ENCODE assay signal across 9 cellular contexts in the genomic region with DNA sequence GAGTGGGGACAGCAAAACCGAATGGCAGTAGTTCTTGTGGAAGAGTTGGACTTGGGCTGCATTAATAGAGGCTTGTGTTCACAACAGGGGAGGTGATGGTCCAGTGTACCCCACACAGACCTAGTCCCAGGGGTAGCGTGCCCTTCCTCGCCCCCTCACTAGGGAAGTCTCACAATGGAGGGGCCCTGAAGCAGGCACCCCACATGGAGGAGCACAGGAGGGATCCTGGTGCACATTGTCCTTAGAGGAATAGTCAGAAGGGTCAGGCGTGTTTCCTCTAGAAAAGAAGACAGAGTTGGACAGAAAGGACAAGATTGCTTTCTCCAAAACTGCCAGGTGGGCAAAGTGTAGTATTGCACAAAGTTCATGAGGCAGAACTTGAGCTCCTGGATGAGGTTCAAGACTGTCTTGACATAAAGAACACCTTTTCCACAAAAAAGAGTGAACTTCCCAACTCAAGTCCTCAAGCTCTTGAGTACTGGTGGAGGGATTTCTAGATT. TPM values are rescaled to one million over a fixed set of nuclear protein-coding genes. Genes with fewer than 3 reads are reported as not detected.
A peak's percentile ranks its signal among the peaks of the same experiment; 100 is the strongest.
DNase-seq lines count a peak whose midpoint lies in the region; ATAC-seq, FAIRE-seq and TF ChIP-seq lines count a peak whose summit lies in the region.
"Had no signal": no experiment of that assay in that cellular context is flagged by ENCODE, and none has a peak within 500 bp of the region (broad histone marks: within the 10 kb centered on the region; RNA-seq: fewer than 3 reads in every experiment).

No MANE protein-coding gene starts in this region.

- no peaks in the 10 kb centered on the region for H3K79me1 ChIP-seq in H9 (ENCODE audit: insufficient read depth, low read depth, low read length, poor library complexity, severe bottlenecking)

- no peak overlapping the region for H4K8ac ChIP-seq in H9 (replicated peaks; ENCODE audit: insufficient read length, low read depth, low read length)

- H3K4me1 ChIP-seq in H9 (ENCODE audit: insufficient read depth, low read length), result no peaks in the 10 kb centered on the region; the same call in 1 of the 2 replicates
- H3K4me1 ChIP-seq in PC-9 (replicated peaks; ENCODE audit: insufficient read depth), result peaks cover 66% of the 10 kb centered on the region
- H3K4me1 ChIP-seq in endothelial cell of umbilical vein (ENCODE audit: control insufficient read depth, extremely low read depth, insufficient read depth, low read length), result peaks cover 26% of the 10 kb centered on the region

- BruUV-seq in PC-9 (replicated peaks; lab: Mats Ljungman, UMichigan) (no TSS peak), endothelial cell of umbilical vein (replicated peaks; lab: Mats Ljungman, UMichigan) (no TSS peak)

- no peak overlapping the region for H3T11ph ChIP-seq in H9 (ENCODE audit: low read length)

- intact Hi-C loops in PC-9 (cut with micrococcal nuclease; ENCODE audit: unreplicated experiment), result loop anchor here (10.0 kb wide), 1 partner anchor 144 kb away; no protein-coding TSS in a partner anchor
- intact Hi-C loops in endothelial cell of umbilical vein (cut with micrococcal nuclease), result loop anchor here (5.0 to 10.0 kb wide), 2 partner anchors 134 to 501 kb away; partner anchors contain the start of gene ATP2B4
- intact Hi-C loops in sciatic nerve (cut with DNase I), result loop anchor here (10.0 kb wide), 1 partner anchor 54 kb away; the partner anchor contains the start of gene SOX13

- dilution Hi-C loops in endothelial cell of umbilical vein (cut with MboI; ENCODE audit: extremely low pct_ligation_motif_present, low sequenced_read_pairs), result loop anchor here (25.0 kb wide), 1 partner anchor 266 kb away; the partner anchor contains the start of gene SNRPE

- H3K27me3 ChIP-seq in H9 (ENCODE audit: insufficient read depth, low read length) (no peaks in the 10 kb centered on the region), PC-9 (ENCODE audit: insufficient read depth, low read depth) (no peaks in the 10 kb centered on the region), endothelial cell of umbilical vein (ENCODE audit: control insufficient read depth in 2 of 2, insufficient read depth in 2 of 2, low read length in 2 of 2) (no peaks in the 10 kb centered on the region)

- H3K23ac ChIP-seq in H9 (ENCODE audit: insufficient read length, low read depth, low read length), result no peak overlapping the region

- peaks cover 21 to 63% (median 34%) of the 10 kb centered on the region in 3 experiments; a peak in 6 of 7 replicates for H3K36me3 Mint-ChIP-seq in H9 (ENCODE audit: insufficient read depth in 1 of 3, low read depth in 3 of 3)

- no peak overlapping the region for H2AK5ac ChIP-seq in H9 (ENCODE audit: insufficient read length, low read length)

- no peak overlapping the region for H3K18ac ChIP-seq in H9 (ENCODE audit: insufficient read length, low read depth, low read length)

- peaks cover 4% of the 10 kb centered on the region for H3K23me2 ChIP-seq in H9 (ENCODE audit: insufficient read length, low read depth, low read length, poor library complexity, severe bottlenecking)

- no peak overlapping the region for H2BK5ac ChIP-seq in H9 (ENCODE audit: insufficient read length, low read length)

- no peak for TF ChIP-seq POLR2A in endothelial cell of umbilical vein (IDR thresholded peaks at IDR 0.05; ENCODE audit: low read depth, low read length)

- no peak overlapping the region for H3K4me3 ChIP-seq in PC-9
- H3K4me3 ChIP-seq in endothelial cell of umbilical vein (replicated peaks in 1 of 3; ENCODE audit: insufficient read depth in 1 of 3, low read depth in 1 of 3, low read length in 3 of 3), result no peak overlapping the region

- H2AFZ ChIP-seq in H9 (ENCODE audit: low read length) (no peak overlapping the region), PC-9 (no peak overlapping the region), endothelial cell of umbilical vein (ENCODE audit: low read depth, low read length) (no peak overlapping the region)

- H2BK120ac ChIP-seq in H9 (ENCODE audit: low read depth, low read length, poor library complexity, severe bottlenecking), result no peak overlapping the region

- no peaks in the 10 kb centered on the region; a peak in 1 of 5 replicates for H3K9me3 Mint-ChIP-seq in H9

- peak overlapping the region in 1 of 2 experiments; percentile 55; a peak in 2 of 5 replicates for H3K4me3 Mint-ChIP-seq in H9

- H3K9me3 ChIP-seq in H9 (ENCODE audit: control insufficient read depth, low read depth, low read length), result no peaks in the 10 kb centered on the region
- no peaks in the 10 kb centered on the region for H3K9me3 ChIP-seq in PC-9 (ENCODE audit: insufficient read depth, low read depth)
- H3K9me3 ChIP-seq in endothelial cell of umbilical vein (replicated peaks; ENCODE audit: control insufficient read depth, insufficient read depth, low read length), result no peaks in the 10 kb centered on the region

- CTCF ChIA-PET in PC-9 (lab: Charles Lee) (interaction anchor here (1.3 to 2.7 kb wide), 3 partner anchors 24 to 258 kb away, joined by 3 to 30 read pairs (median 10); no protein-coding TSS in a partner anchor), endothelial cell of umbilical vein (lab: Charles Lee) (interaction anchor here (0.7 to 19.0 kb wide), 41 partner anchors 8 to 299 kb away, joined by 3 to 903 read pairs (median 5); partner anchors contain the start of genes ETNK2, SNRPE and SOX13)

- no peak overlapping the region for H3K4ac ChIP-seq in H9 (ENCODE audit: low read depth, low read length)

- H3K36me3 ChIP-seq in PC-9 (ENCODE audit: low read depth) (peaks cover 13% of the 10 kb centered on the region), endothelial cell of umbilical vein (ENCODE audit: control insufficient read depth in 2 of 2, extremely low read depth in 1 of 2, insufficient read depth in 2 of 2, low read length in 2 of 2) (peaks cover 0 to 22% of the 10 kb centered on the region in 2 experiments)

- H3F3A ChIP-seq in PC-9 (ENCODE audit: insufficient read depth, low read depth), result peaks cover 74% of the 10 kb centered on the region

- H4K5ac ChIP-seq in H9 (ENCODE audit: insufficient read length, low read depth, low read length), result no peak overlapping the region

- no peak overlapping the region for H2BK12ac ChIP-seq in H9 (ENCODE audit: insufficient read length, low read depth, low read length)

- H3K14ac ChIP-seq in H9 (ENCODE audit: insufficient read depth, low read length), result no peak overlapping the region

- H2BK20ac ChIP-seq in H9 (ENCODE audit: low read depth, low read length, poor library complexity, severe bottlenecking), result no peak overlapping the region

- no peaks in the 10 kb centered on the region for H3K9me2 ChIP-seq in PC-9 (ENCODE audit: insufficient read depth)

- no peak for TF ChIP-seq CTCF in H9 (conservative IDR thresholded peaks at IDR 0.05)
- TF ChIP-seq CTCF in PC-9 (conservative IDR thresholded peaks at IDR 0.05), result no peak
- TF ChIP-seq CTCF in endothelial cell of umbilical vein (IDR thresholded peaks at IDR 0.05; ENCODE audit: extremely low read depth in 1 of 2, insufficient read depth in 1 of 2, low read depth in 1 of 2, low read length in 2 of 2), result no peak
- no peak for TF ChIP-seq CTCF in omental fat pad (IDR thresholded peaks at IDR 0.05)

- no peak for DNase-seq in H9
- DNase-seq in PC-9, result no peak
- DNase-seq in endothelial cell of umbilical vein (ENCODE audit: low read depth, low spot score), result no peak
- no peak for DNase-seq in sciatic nerve (ENCODE audit: low spot score)
- DNase-seq in omental fat pad (ENCODE audit: low spot score), result no peak
- no peak for DNase-seq in mucosa of gallbladder (ENCODE audit: low spot score)

- H3K56ac ChIP-seq in H9 (ENCODE audit: insufficient read length, low read depth, low read length), result no peak overlapping the region

- ATAC-seq in sciatic nerve (peak; percentile 1), GM21717 (IDR thresholded peaks at IDR 0.05; ENCODE audit: unreplicated experiment) (no peak), omental fat pad (ENCODE audit: low FRiP score) (no peak), GM18517 (IDR thresholded peaks at IDR 0.05; ENCODE audit: unreplicated experiment) (no peak)

- H3K4me1 Mint-ChIP-seq in H9, result peaks cover 37 to 40% of the 10 kb centered on the region in 2 experiments

- POLR2A ChIA-PET in PC-9 (lab: Charles Lee; ENCODE audit: unreplicated experiment) (interaction anchor here (0.6 kb wide), 1 partner anchor 268 kb away, joined by 6 read pairs; no protein-coding TSS in a partner anchor), endothelial cell of umbilical vein (lab: Charles Lee) (interaction anchor here (0.5 to 1.5 kb wide), 3 partner anchors 255 to 270 kb away, joined by 4 to 11 read pairs (median 5); no protein-coding TSS in a partner anchor)

- WGBS in H9 (ENCODE audit: extremely low coverage, insufficient read length, low lambda C conversion rate), result no CpG with 5 or more reads among the region's 4 CpGs

- no peaks in the 10 kb centered on the region for H3K9me1 ChIP-seq in endothelial cell of umbilical vein (replicated peaks; ENCODE audit: control insufficient read depth, extremely low read depth, insufficient read depth, low read length)

- H3K27ac ChIP-seq in H9 (ENCODE audit: insufficient read length, low read depth, low read length), result no peak overlapping the region
- H3K27ac ChIP-seq in PC-9, result peak overlapping the region; percentile 80; the same call in 1 of the 2 replicates
- no peak overlapping the region for H3K27ac ChIP-seq in endothelial cell of umbilical vein (ENCODE audit: insufficient read depth, low read depth, low read length)

- H3K9ac ChIP-seq in H9 (ENCODE audit: extremely low read depth, insufficient read length, low read length) (no peak overlapping the region), endothelial cell of umbilical vein (replicated peaks; ENCODE audit: extremely low read depth, insufficient read depth, low read length) (no peak overlapping the region)

- H4K20me1 ChIP-seq in H9 (ENCODE audit: control insufficient read depth, insufficient read depth, insufficient read length) (no peaks in the 10 kb centered on the region), PC-9 (ENCODE audit: insufficient read depth) (no peaks in the 10 kb centered on the region), endothelial cell of umbilical vein (replicated peaks; ENCODE audit: control insufficient read depth, extremely low read depth, insufficient read depth, low read length) (no peaks in the 10 kb centered on the region)

- H4K91ac ChIP-seq in H9 (ENCODE audit: insufficient read length, low read depth, low read length), result no peak overlapping the region

- no peak overlapping the region for H3K4me2 ChIP-seq in H9 (ENCODE audit: insufficient read depth, insufficient read length, low read length)
- H3K4me2 ChIP-seq in PC-9, result no peak overlapping the region; the same call in 1 of the 2 replicates
- H3K4me2 ChIP-seq in endothelial cell of umbilical vein (ENCODE audit: insufficient read depth, low read length), result no peak overlapping the region

- H2BK15ac ChIP-seq in H9 (ENCODE audit: low read depth, low read length), result no peak overlapping the region

- H3K27ac Mint-ChIP-seq in H9, result peak overlapping the region in 2 of 3 experiments; percentile 75 to 84; a peak in 4 of 7 replicates

- H3K27me3 Mint-ChIP-seq in H9 (ENCODE audit: low read depth), result no peaks in the 10 kb centered on the region; the same call in 1 of the 2 replicates

- FAIRE-seq in endothelial cell of umbilical vein (lab: Jason Lieb, UNC), result peak; percentile 31
- FAIRE-seq: G401.6 had no signal

- no peaks in the 10 kb centered on the region for H3K79me2 ChIP-seq in H9 (ENCODE audit: insufficient read depth, low read length)
- H3K79me2 ChIP-seq in PC-9 (ENCODE audit: low read depth), result peaks cover 10% of the 10 kb centered on the region
- no peaks in the 10 kb centered on the region for H3K79me2 ChIP-seq in endothelial cell of umbilical vein (ENCODE audit: control insufficient read depth, insufficient read depth, low read length)

RNA-seq across cellular contexts. Expression of gene ETNK2, which starts 23.3 kb away (rescaled TPM):
- total RNA-seq in H9 (2021) (17.6 and 18.6 TPM in 2 replicates), PC-9 (2021) (16.3 and 18.3 TPM in 2 replicates), endothelial cell of umbilical vein (13.5 and 15.5 TPM in 2 replicates), sciatic nerve (13.7 TPM), omental fat pad (10 to 100 TPM; 11.8 to 16.9 (median 13.3) TPM), mucosa of gallbladder (5.3 TPM)
- polyA plus RNA-seq in endothelial cell of umbilical vein, result 27.5 and 32.9 TPM in 2 replicates
- polyA plus RNA-seq in endothelial cell of umbilical vein (2011; cell fraction: cytosol; rRNA removed), result 21.2 and 23.3 TPM in 2 replicates
- polyA plus RNA-seq in endothelial cell of umbilical vein (2011; cell fraction: nucleus; rRNA removed), result 12.9 and 13.5 TPM in 2 replicates
- 17.5 and 18.0 TPM in 2 replicates for polyA plus RNA-seq in endothelial cell of umbilical vein (2012)
- polyA minus RNA-seq in endothelial cell of umbilical vein, result 37.9 and 50.1 TPM in 2 replicates
- not detected for polyA minus RNA-seq in endothelial cell of umbilical vein (2011; cell fraction: cytosol; rRNA and poly(A)+ RNA removed)
- 9.8 and 10.2 TPM in 2 replicates for polyA minus RNA-seq in endothelial cell of umbilical vein (2011; cell fraction: nucleus; rRNA and poly(A)+ RNA removed)

RNA-seq across cellular contexts. Expression of gene REN, which starts 37.6 kb away (rescaled TPM):
- not detected in 2 replicates for total RNA-seq in H9 (2021)
- total RNA-seq in PC-9 (2021), result 0.81 TPM in 1 of 2 replicates, not detected in the other
- total RNA-seq in endothelial cell of umbilical vein, result not detected in 2 replicates
- 0.11 TPM in 1 of 2 replicates, not detected in the other for polyA plus RNA-seq in endothelial cell of umbilical vein
- not detected in 2 replicates for polyA plus RNA-seq in endothelial cell of umbilical vein (2011; cell fraction: cytosol; rRNA removed)
- polyA plus RNA-seq in endothelial cell of umbilical vein (2011; cell fraction: nucleus; rRNA removed), result 0.13 TPM in 1 of 2 replicates, not detected in the other
- not detected in 2 replicates for polyA plus RNA-seq in endothelial cell of umbilical vein (2012)
- 0.25 TPM in 1 of 2 replicates, not detected in the other for polyA minus RNA-seq in endothelial cell of umbilical vein
- polyA minus RNA-seq in endothelial cell of umbilical vein (2011; cell fraction: cytosol; rRNA and poly(A)+ RNA removed), result not detected
- not detected in 2 replicates for polyA minus RNA-seq in endothelial cell of umbilical vein (2011; cell fraction: nucleus; rRNA and poly(A)+ RNA removed)
- not detected for total RNA-seq in sciatic nerve
- total RNA-seq in omental fat pad, result 1 to 10 TPM in 2 of 4 donors, not detected in 2; 1.4 to 2.8 TPM
- total RNA-seq in mucosa of gallbladder, result not detected

RNA-seq across cellular contexts. Expression of gene SOX13, which starts 55.6 kb away (rescaled TPM):
- total RNA-seq in H9 (2021) (120 TPM in 2 replicates), PC-9 (2021) (89.9 and 102 TPM in 2 replicates), endothelial cell of umbilical vein (38.0 and 40.8 TPM in 2 replicates), sciatic nerve (56.3 TPM), omental fat pad (10 to 100 TPM; 10.8 to 52.0 (median 18.7) TPM), mucosa of gallbladder (76.3 TPM)
- 50.4 and 57.7 TPM in 2 replicates for polyA plus RNA-seq in endothelial cell of umbilical vein
- polyA plus RNA-seq in endothelial cell of umbilical vein (2011; cell fraction: cytosol; rRNA removed), result 26.7 and 27.7 TPM in 2 replicates
- 90.4 and 91.7 TPM in 2 replicates for polyA plus RNA-seq in endothelial cell of umbilical vein (2011; cell fraction: nucleus; rRNA removed)
- polyA plus RNA-seq in endothelial cell of umbilical vein (2012), result 12.4 and 13.2 TPM in 2 replicates
- 54.1 and 56.9 TPM in 2 replicates for polyA minus RNA-seq in endothelial cell of umbilical vein
- polyA minus RNA-seq in endothelial cell of umbilical vein (2011; cell fraction: cytosol; rRNA and poly(A)+ RNA removed), result 28.9 TPM
- polyA minus RNA-seq in endothelial cell of umbilical vein (2011; cell fraction: nucleus; rRNA and poly(A)+ RNA removed), result 42.6 and 56.7 TPM in 2 replicates
